Comparison of ENCODE assay signal across 8 cellular contexts in the genomic region with DNA sequence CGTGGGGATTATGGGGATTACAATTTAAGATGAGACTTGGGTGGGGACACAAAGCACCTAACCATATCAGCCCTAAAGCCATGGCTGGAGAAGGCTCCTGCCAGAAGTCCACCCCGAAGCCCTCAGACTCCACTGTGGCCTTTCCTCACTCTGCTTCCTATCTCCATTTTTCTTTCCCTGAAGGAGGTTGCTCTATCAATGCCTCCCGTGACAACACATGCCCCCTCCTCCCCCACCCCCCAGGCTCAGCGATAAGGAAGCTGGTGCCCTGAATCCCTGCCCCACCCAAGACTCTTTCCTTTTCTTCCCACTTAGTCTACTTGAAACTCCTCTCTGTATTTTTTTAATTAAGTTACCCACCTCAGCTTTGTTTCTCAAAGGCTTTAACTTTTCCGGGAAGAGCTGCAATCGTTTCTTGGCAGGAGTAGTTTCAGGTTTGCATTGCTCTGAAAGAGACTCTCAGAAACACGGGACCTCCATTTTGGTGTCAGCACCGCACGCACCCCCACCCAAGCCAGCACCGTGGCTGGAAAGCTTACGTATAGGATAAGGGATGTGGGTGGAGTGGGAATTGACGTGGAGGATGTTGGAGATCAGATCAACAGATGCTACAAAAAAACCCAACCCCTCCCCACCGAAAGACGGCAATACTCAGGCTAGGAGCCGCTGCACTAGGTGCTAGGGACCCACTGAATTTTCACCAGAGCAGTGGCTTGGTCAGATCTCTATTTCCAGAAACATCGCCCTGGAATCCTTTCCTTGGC. TPM values are rescaled to one million over a fixed set of nuclear protein-coding genes. Genes with fewer than 3 reads are reported as not detected.
DNase-seq lines count a peak whose midpoint lies in the region; ATAC-seq lines count a peak whose summit lies in the region.

No MANE protein-coding gene starts in this region.

- peak overlapping the region; percentile 63 for H3K27ac Mint-ChIP-seq in activated naive CD8-positive, alpha-beta T cell treated with anti-CD3 and anti-CD28 coated beads, Interleukin-2, amount 10 ng/mL, durations not matched to agents 7 days and 5 days

- peaks cover 16% of the 10 kb centered on the region for H3K27me3 Mint-ChIP-seq in activated naive CD8-positive, alpha-beta T cell treated with anti-CD3 and anti-CD28 coated beads, Interleukin-2, amount 10 ng/mL, durations not matched to agents 7 days and 5 days

- POLR2A ChIA-PET in activated naive CD8-positive, alpha-beta T cell treated with anti-CD3 and anti-CD28 coated beads, Interleukin-2, amount 10 ng/mL, durations not matched to agents 7 days and 5 days (lab: Charles Lee): no interaction called here

- ATAC-seq in activated naive CD8-positive, alpha-beta T cell treated with anti-CD3 and anti-CD28 coated beads, Interleukin-2, amount 10 ng/mL, durations not matched to agents 7 days and 5 days (ENCODE audit: low read depth): no peak
- ATAC-seq in left ventricle myocardium superior (peak; percentile 44), sciatic nerve (no peak), GM19463 (IDR thresholded peaks at IDR 0.05; ENCODE audit: unreplicated experiment) (no peak)

- peaks cover 16% of the 10 kb centered on the region for H3K36me3 Mint-ChIP-seq in activated naive CD8-positive, alpha-beta T cell treated with anti-CD3 and anti-CD28 coated beads, Interleukin-2, amount 10 ng/mL, durations not matched to agents 7 days and 5 days

- in situ Hi-C loops in KBM-7 (cut with MboI; ENCODE audit: low pct_unique_long_range_greater_than_20kb, low sequenced_read_pairs): no loop called here

- DNase-seq in DMS 273 (lab: John Stamatoyannopoulos, UW; ENCODE audit: unreplicated experiment) (peak; percentile 59), DMS 273 treated with DMSO at 0.1 percent for 48 hours (lab: John Stamatoyannopoulos, UW) (no peak), KBM-7 (peak; percentile 40), left ventricle myocardium superior (no peak), sciatic nerve (ENCODE audit: low spot score) (peak; percentile 54), HT-29 (ENCODE audit: low spot score) (no peak)
- DNase-seq in activated naive CD8-positive, alpha-beta T cell treated with anti-CD3 and anti-CD28 coated beads, Interleukin-2, amount 10 ng/mL, durations not matched to agents 7 days and 5 days: peak; percentile 32

- H3K9me3 Mint-ChIP-seq in activated naive CD8-positive, alpha-beta T cell treated with anti-CD3 and anti-CD28 coated beads, Interleukin-2, amount 10 ng/mL, durations not matched to agents 7 days and 5 days: no peaks in the 10 kb centered on the region

- intact Hi-C loops in left ventricle myocardium superior (cut with micrococcal nuclease): no loop called here
- intact Hi-C loops in sciatic nerve (cut with DNase I): no loop called here

- peaks cover 19% of the 10 kb centered on the region for H3K4me1 Mint-ChIP-seq in activated naive CD8-positive, alpha-beta T cell treated with anti-CD3 and anti-CD28 coated beads, Interleukin-2, amount 10 ng/mL, durations not matched to agents 7 days and 5 days

- H3K4me3 Mint-ChIP-seq in activated naive CD8-positive, alpha-beta T cell treated with anti-CD3 and anti-CD28 coated beads, Interleukin-2, amount 10 ng/mL, durations not matched to agents 7 days and 5 days: peak overlapping the region; percentile 85

RNA-seq across cellular contexts. Expression of gene CA4, which starts 15.2 kb away (rescaled TPM):
- total RNA-seq in activated naive CD8-positive, alpha-beta T cell treated with anti-CD3 and anti-CD28 coated beads, Interleukin-2, amount 10 ng/mL, durations not matched to agents 7 days and 5 days: not detected
- total RNA-seq in left ventricle myocardium superior (17.0 TPM), sciatic nerve (13.6 TPM)
- 0.10 TPM in 1 of 2 replicates, not detected in the other for total RNA-seq in HT-29 (2014; rRNA removed; shearing (Covaris generic))

RNA-seq across cellular contexts. Expression of gene HEATR6, which starts 55.9 kb away (rescaled TPM):
- 10 to 100 TPM; 21.3 to 24.5 TPM for total RNA-seq in activated naive CD8-positive, alpha-beta T cell treated with anti-CD3 and anti-CD28 coated beads, Interleukin-2, amount 10 ng/mL, durations not matched to agents 7 days and 5 days
- 12.2 TPM for total RNA-seq in left ventricle myocardium superior
- 21.0 TPM for total RNA-seq in sciatic nerve
- 3.8 and 4.2 TPM in 2 replicates for total RNA-seq in HT-29 (2014; rRNA removed; shearing (Covaris generic))

Comparison
In these comparisons a context has a peak if more than half of its experiments do, and no peak if none do; other contexts are left out.
1. DNase-seq: peak in DMS 273 (single experiment), KBM-7 (single experiment), activated naive CD8-positive, alpha-beta T cell treated with anti-CD3 and anti-CD28 coated beads, Interleukin-2, amount 10 ng/mL, durations not matched to agents 7 days and 5 days (single experiment) and sciatic nerve (single experiment); none in DMS 273 treated with DMSO at 0.1 percent for 48 hours (single experiment), left ventricle myocardium superior (single experiment) and HT-29 (single experiment).
2. RNA of gene CA4, which starts 15.2 kb away (total RNA-seq): 17.0 TPM in left ventricle myocardium superior (single experiment) and 13.6 TPM in sciatic nerve (single experiment); not detected in activated naive CD8-positive, alpha-beta T cell treated with anti-CD3 and anti-CD28 coated beads, Interleukin-2, amount 10 ng/mL, durations not matched to agents 7 days and 5 days and 0.10 TPM in HT-29; every median in the first group is over 10 times any median in the second.